21 cellular contexts compared by ENCODE assay signal in the genomic region with DNA sequence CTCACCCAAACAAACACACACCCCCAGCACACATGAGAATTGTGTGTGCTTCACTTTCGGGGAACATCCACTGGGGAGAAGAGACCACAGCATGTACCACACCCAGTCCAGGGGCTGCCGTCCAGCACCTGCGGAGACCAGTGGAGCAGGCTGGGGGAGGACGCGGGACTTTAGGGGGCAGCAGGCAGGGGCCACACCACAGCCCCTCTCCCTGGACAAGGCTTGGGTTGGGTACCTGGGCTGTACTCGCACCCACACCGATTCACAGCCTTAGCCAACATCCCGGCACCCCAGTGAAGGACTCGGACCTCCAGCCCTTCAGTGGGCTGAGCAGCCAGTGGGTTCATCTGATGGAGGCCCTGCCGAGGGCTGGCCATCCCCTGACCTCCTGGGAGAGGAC.
DNase-seq lines count a peak whose midpoint lies in the region; ATAC-seq, FAIRE-seq and TF ChIP-seq lines count a peak whose summit lies in the region.
"Had no signal": no experiment of that assay in that cellular context is flagged by ENCODE, and none has a peak within 500 bp of the region (broad histone marks: within the 10 kb centered on the region; RNA-seq: fewer than 3 reads in every experiment).

No MANE protein-coding gene starts in this region.

- DNase-seq in IMR-90 (no peak), H1 (ENCODE audit: low read depth in 1 of 2, low spot score in 2 of 2) (no peak), neuronal stem cell (ENCODE audit: low spot score) (no peak), MCF 10A (ENCODE audit: unreplicated experiment) (no peak), DMS 273 (lab: John Stamatoyannopoulos, UW; ENCODE audit: unreplicated experiment) (no peak)
- DNase-seq: BE2C; CD8-positive, alpha-beta T cell; COR-L47; DND-41; GDM1; GOT3; HCEC 1CT; KG1 had no signal

- TF ChIP-seq EP300 in H1 (IDR thresholded peaks at IDR 0.05; ENCODE audit: borderline replicate concordance in 1 of 2, low read depth in 2 of 2, low read length in 2 of 2) = no peak

- no peak overlapping the region for H3K4me3 Mint-ChIP-seq in MCF 10A (ENCODE audit: unreplicated experiment)
- H3K4me3 Mint-ChIP-seq: CD8-positive, alpha-beta T cell; IgD-negative memory B cell had no signal

- H3K4me2 ChIP-seq in IMR-90 (ENCODE audit: low read depth, low read length) = no peak overlapping the region
- no peak overlapping the region for H3K4me2 ChIP-seq in H1 (ENCODE audit: insufficient read depth in 1 of 2, low read depth in 2 of 2, low read length in 2 of 2)
- no peak overlapping the region for H3K4me2 ChIP-seq in neuronal stem cell (ENCODE audit: insufficient read depth, low read length, poor library complexity, severe bottlenecking)
- H3K4me2 ChIP-seq: A549 had no signal

- no peak overlapping the region for H4K5ac ChIP-seq in IMR-90 (ENCODE audit: low read depth, low read length)
- no peak overlapping the region for H4K5ac ChIP-seq in H1 (ENCODE audit: insufficient read length, low read depth, low read length)

- in situ Hi-C loops in IMR-90 (cut with MboI; ENCODE audit: low sequenced_read_pairs) = no loop called here

- intact Hi-C loops in IMR-90 (cut with micrococcal nuclease) (no loop called here), MCF 10A (cut with micrococcal nuclease) (no loop called here)

- H2AFZ ChIP-seq in IMR-90 (replicated peaks; ENCODE audit: low read length, poor library complexity) = peak overlapping the region; percentile 61
- no peak overlapping the region for H2AFZ ChIP-seq in H1 (ENCODE audit: low read length)
- H2AFZ ChIP-seq in neuronal stem cell (ENCODE audit: low read length) = no peak overlapping the region

- no peaks in the 10 kb centered on the region; the same call in 1 of the 2 replicates for H3K27me3 ChIP-seq in IMR-90 (ENCODE audit: control insufficient read depth, insufficient read depth, low read length)
- no peaks in the 10 kb centered on the region for H3K27me3 ChIP-seq in H1 (replicated peaks in 1 of 4; ENCODE audit: control insufficient read depth in 3 of 4, extremely low read depth in 1 of 4, insufficient read depth in 3 of 4, low read length in 3 of 4)
- H3K27me3 ChIP-seq in neuronal stem cell (ENCODE audit: control insufficient read depth in 3 of 3, insufficient read depth in 3 of 3, low read depth in 1 of 3, low read length in 3 of 3) = peaks cover 0 to 14% (median 0%) of the 10 kb centered on the region in 3 experiments

- H3K4me1 Mint-ChIP-seq in MCF 10A (ENCODE audit: insufficient read depth, unreplicated experiment) = no peaks in the 10 kb centered on the region
- H3K4me1 Mint-ChIP-seq: IgD-negative memory B cell had no signal

- TF ChIP-seq CTCF in IMR-90 (conservative IDR thresholded peaks at IDR 0.05; ENCODE audit: low read depth, low read length) (no peak), H1 (IDR thresholded peaks at IDR 0.05; ENCODE audit: control extremely low read depth in 1 of 3, insufficient read depth in 1 of 3, low read depth in 1 of 3, low read length in 3 of 3) (no peak), MCF 10A (IDR thresholded peaks at IDR 0.05; ENCODE audit: unreplicated experiment) (no peak)

- H3K27ac Mint-ChIP-seq in MCF 10A (ENCODE audit: low read depth, unreplicated experiment) = no peak overlapping the region
- H3K27ac Mint-ChIP-seq: CD8-positive, alpha-beta T cell; IgD-negative memory B cell had no signal

- peaks cover 5% of the 10 kb centered on the region; the same call in 1 of the 2 replicates for H3K23me2 ChIP-seq in H1 (ENCODE audit: low read depth, low read length)

- WGBS in IMR-90 (ENCODE audit: extremely low coverage in 2 of 2, insufficient read length in 1 of 2), 2 experiments = 57% methylated on average over 5 of the region's 10 CpGs; no CpG with 5 or more reads in 1 of the 2 experiments
- WGBS in H1 (ENCODE audit: extremely low coverage in 1 of 2, insufficient coverage in 1 of 2, insufficient read length in 1 of 2, insufficient replicate concordance in 2 of 2, low coverage in 1 of 2, low lambda C conversion rate in 2 of 2, missing lambda C conversion rate in 1 of 2), 2 experiments = 100% methylated on average over 6 of the region's 10 CpGs; no CpG with 5 or more reads in 1 of the 2 experiments
- WGBS in neuronal stem cell (ENCODE audit: extremely low coverage in 2 of 2, insufficient read length in 2 of 2, insufficient replicate concordance in 1 of 2), 2 donors = no CpG with 5 or more reads among the region's 10 CpGs

- H3K36me3 ChIP-seq in IMR-90 (ENCODE audit: control insufficient read depth, insufficient read depth, low read length) (no peaks in the 10 kb centered on the region), H1 (ENCODE audit: control insufficient read depth in 2 of 4, insufficient read depth in 4 of 4, low read length in 3 of 4) (no peaks in the 10 kb centered on the region), neuronal stem cell (replicated peaks in 1 of 2; ENCODE audit: control insufficient read depth in 2 of 2, insufficient read depth in 2 of 2, low read length in 2 of 2) (peaks cover 0 to 2% of the 10 kb centered on the region in 2 donors)
- H3K36me3 ChIP-seq: BE2C had no signal

- POLR2A ChIA-PET in IMR-90 (lab: Charles Lee; ENCODE audit: unreplicated experiment) (no interaction called here), H1 (lab: Charles Lee; ENCODE audit: partially characterized antibody) (no interaction called here), MCF 10A (lab: Yijun Ruan, JAX) (no interaction called here)

- H3K4me1 ChIP-seq in IMR-90 (ENCODE audit: control insufficient read depth, insufficient read depth, low read length) (no peaks in the 10 kb centered on the region), H1 (replicated peaks in 1 of 4; ENCODE audit: control insufficient read depth in 3 of 4, insufficient read depth in 4 of 4, low read length in 3 of 4) (peaks cover 0 to 10% (median 4%) of the 10 kb centered on the region in 4 experiments; a peak in 6 of 7 replicates), neuronal stem cell (ENCODE audit: control insufficient read depth in 2 of 2, insufficient read depth in 1 of 2, low read depth in 1 of 2, low read length in 2 of 2) (peaks cover 0 to 7% of the 10 kb centered on the region in 2 donors)
- H3K4me1 ChIP-seq: BE2C had no signal

- no peak overlapping the region for H3K4ac ChIP-seq in IMR-90 (ENCODE audit: low read depth, low read length)
- H3K4ac ChIP-seq in H1 (replicated peaks; ENCODE audit: insufficient read length, low read depth, low read length) = no peak overlapping the region
- no peak overlapping the region for H3K4ac ChIP-seq in neuronal stem cell (ENCODE audit: low read length)

- TF ChIP-seq RAD21 in IMR-90 (IDR thresholded peaks at IDR 0.05; ENCODE audit: low read length) (no peak), H1 (IDR thresholded peaks at IDR 0.05 in 1 of 2, conservative IDR thresholded peaks at IDR 0.05 in 1 of 2; ENCODE audit: low read depth in 2 of 2, low read length in 2 of 2) (no peak)

- no peaks in the 10 kb centered on the region for H3K79me1 ChIP-seq in IMR-90 (ENCODE audit: low read depth in 1 of 2, low read length in 2 of 2)
- H3K79me1 ChIP-seq in H1 (ENCODE audit: low read depth, low read length) = no peaks in the 10 kb centered on the region
- no peaks in the 10 kb centered on the region for H3K79me1 ChIP-seq in neuronal stem cell (ENCODE audit: low read depth, low read length)

- no peak overlapping the region for H3K56ac ChIP-seq in IMR-90 (ENCODE audit: extremely low read depth, insufficient read depth, low read length)
- H3K56ac ChIP-seq in H1 (replicated peaks; ENCODE audit: insufficient read length, low read depth, low read length) = no peak overlapping the region

- H2AK9ac ChIP-seq in IMR-90 (replicated peaks; ENCODE audit: low read depth, low read length, poor library complexity) = no peak overlapping the region

- peaks cover 84% of the 10 kb centered on the region for H3K27me3 Mint-ChIP-seq in MCF 10A (ENCODE audit: insufficient read depth, unreplicated experiment)

- FAIRE-seq in H1 (lab: Jason Lieb, UNC) = no peak
- FAIRE-seq: A549, D721Med, GM12892 had no signal

- H3K79me2 ChIP-seq in H1 (ENCODE audit: control insufficient read depth in 1 of 2, insufficient read depth in 2 of 2, low read length in 2 of 2) = no peaks in the 10 kb centered on the region

- ATAC-seq in IMR-90 (ENCODE audit: low read depth) = no peak
- ATAC-seq in HG02870 (IDR thresholded peaks at IDR 0.05; ENCODE audit: unreplicated experiment) = no peak
- no peak for ATAC-seq in HG03039 (IDR thresholded peaks at IDR 0.05; ENCODE audit: unreplicated experiment)
- ATAC-seq: A549; CD8-positive, alpha-beta T cell had no signal

- no peak overlapping the region for H3K23ac ChIP-seq in IMR-90 (ENCODE audit: low read depth, low read length)
- no peak overlapping the region for H3K23ac ChIP-seq in H1 (ENCODE audit: insufficient read length)
- H3K23ac ChIP-seq in neuronal stem cell (ENCODE audit: low read depth, low read length, poor library complexity) = peak overlapping the region; percentile 44

- H2BK12ac ChIP-seq in H1 (ENCODE audit: low read depth, low read length) (0 out of 2 replicates have a peak overlapping the region, but pooled peaks have one; percentile 39), neuronal stem cell (ENCODE audit: low read length) (no peak overlapping the region)

- H3K9me3 ChIP-seq in IMR-90 (ENCODE audit: control insufficient read depth, insufficient read depth, low read length) (no peaks in the 10 kb centered on the region; the same call in 1 of the 2 replicates), H1 (ENCODE audit: insufficient read depth in 2 of 2, low read depth in 1 of 2, low read length in 1 of 2) (no peaks in the 10 kb centered on the region), neuronal stem cell (replicated peaks in 1 of 2; ENCODE audit: control insufficient read depth in 2 of 2, insufficient read depth in 1 of 2, low read depth in 1 of 2, low read length in 2 of 2) (no peaks in the 10 kb centered on the region)
- H3K9me3 ChIP-seq: BE2C had no signal

- no peak overlapping the region for H2BK15ac ChIP-seq in IMR-90 (ENCODE audit: low read depth, low read length)
- no peak overlapping the region for H2BK15ac ChIP-seq in H1 (ENCODE audit: low read length)
- no peak overlapping the region for H2BK15ac ChIP-seq in neuronal stem cell (ENCODE audit: low read length)

- H3K9me1 ChIP-seq in IMR-90 (ENCODE audit: insufficient read depth, low read length) = no peaks in the 10 kb centered on the region

- H3K9ac ChIP-seq in IMR-90 (ENCODE audit: low read depth, low read length) = no peak overlapping the region
- no peak overlapping the region for H3K9ac ChIP-seq in H1 (replicated peaks in 1 of 4; ENCODE audit: extremely low read depth in 1 of 4, low read depth in 3 of 4, low read length in 3 of 4)
- no peak overlapping the region for H3K9ac ChIP-seq in neuronal stem cell (ENCODE audit: low read depth, low read length, poor library complexity)

- H3K27ac ChIP-seq in IMR-90 (ENCODE audit: insufficient read depth, low read length) = no peak overlapping the region
- no peak overlapping the region for H3K27ac ChIP-seq in H1 (ENCODE audit: low read depth, low read length)
- no peak overlapping the region for H3K27ac ChIP-seq in neuronal stem cell (replicated peaks; ENCODE audit: low read length)
- H3K27ac ChIP-seq: A549, C4-2B, HL-60 had no signal

- no peak overlapping the region for H2BK5ac ChIP-seq in IMR-90 (ENCODE audit: low read depth, low read length, poor library complexity, severe bottlenecking)
- H2BK5ac ChIP-seq in H1 (ENCODE audit: low read depth, low read length) = no peak overlapping the region
- H2BK5ac ChIP-seq in neuronal stem cell (ENCODE audit: low read length) = no peak overlapping the region

- no peaks in the 10 kb centered on the region for H4K20me1 ChIP-seq in IMR-90 (ENCODE audit: insufficient read depth, low read length)
- H4K20me1 ChIP-seq in H1 (replicated peaks in 1 of 2; ENCODE audit: control insufficient read depth in 1 of 2, insufficient read depth in 2 of 2, low read length in 2 of 2) = no peaks in the 10 kb centered on the region

- H4K91ac ChIP-seq in IMR-90 (ENCODE audit: insufficient read depth, low read depth, low read length) = no peak overlapping the region
- H4K91ac ChIP-seq in H1 (replicated peaks; ENCODE audit: insufficient read length, low read length) = no peak overlapping the region
- no peak overlapping the region for H4K91ac ChIP-seq in neuronal stem cell (ENCODE audit: low read depth, low read length, poor library complexity)

- H3K9me3 Mint-ChIP-seq in MCF 10A (ENCODE audit: unreplicated experiment) = no peaks in the 10 kb centered on the region
- H3K9me3 Mint-ChIP-seq: CD8-positive, alpha-beta T cell had no signal

- H4K8ac ChIP-seq in IMR-90 (ENCODE audit: low read depth in 2 of 2, low read length in 2 of 2) = no peak overlapping the region
- no peak overlapping the region for H4K8ac ChIP-seq in H1 (ENCODE audit: extremely low read depth, insufficient read depth, low read length)
- H4K8ac ChIP-seq in neuronal stem cell (ENCODE audit: low read depth, low read length) = no peak overlapping the region

- H2BK20ac ChIP-seq in IMR-90 (ENCODE audit: low read depth, low read length) (no peak overlapping the region), H1 (ENCODE audit: low read length) (no peak overlapping the region)

- TF ChIP-seq POLR2A in IMR-90 (IDR thresholded peaks at IDR 0.05; ENCODE audit: low read depth, low read length) = no peak
- no peak for TF ChIP-seq POLR2A in H1 (IDR thresholded peaks at IDR 0.05; ENCODE audit: control extremely low read depth in 1 of 2, low read depth in 2 of 2, low read length in 2 of 2)

- CTCF ChIA-PET in IMR-90 (lab: Yijun Ruan, JAX) = no interaction called here
- CTCF ChIA-PET in H1 (lab: Charles Lee; ENCODE audit: partially characterized antibody) = interaction anchor here (1.0 kb wide), 1 partner anchor 12 kb away, joined by 4 read pairs; no protein-coding TSS in a partner anchor
- CTCF ChIA-PET in MCF 10A (lab: Yijun Ruan, JAX) = no interaction called here

- dilution Hi-C loops in IMR-90 (cut with HindIII; ENCODE audit: low sequenced_read_pairs, unreplicated experiment) = no loop called here

- no peak overlapping the region for H3K4me3 ChIP-seq in IMR-90 (ENCODE audit: insufficient read depth, low read depth, low read length)
- H3K4me3 ChIP-seq in H1 (ENCODE audit: extremely low read depth in 1 of 4, insufficient read depth in 2 of 4, low read depth in 3 of 4, low read length in 4 of 4) = no peak overlapping the region
- H3K4me3 ChIP-seq in neuronal stem cell (ENCODE audit: low read length in 2 of 2) = no peak overlapping the region
- H3K4me3 ChIP-seq: A549 had no signal

- H3K18ac ChIP-seq in IMR-90 (ENCODE audit: low read depth, low read length) (no peak overlapping the region), H1 (ENCODE audit: extremely low read depth, low read length) (no peak overlapping the region), neuronal stem cell (ENCODE audit: low read length) (peak overlapping the region; percentile 54)

- H2BK120ac ChIP-seq in IMR-90 (ENCODE audit: low read depth, low read length) (no peak overlapping the region), H1 (replicated peaks; ENCODE audit: low read depth, low read length) (no peak overlapping the region), neuronal stem cell (ENCODE audit: low read depth, low read length) (no peak overlapping the region)

- BruUV-seq in IMR-90 (replicated peaks; lab: Mats Ljungman, UMichigan) (no TSS peak), MCF 10A (replicated peaks; lab: Mats Ljungman, UMichigan) (no TSS peak)

- H2AK5ac ChIP-seq in IMR-90 (ENCODE audit: low read depth, low read length) = no peak overlapping the region
- no peak overlapping the region for H2AK5ac ChIP-seq in H1 (ENCODE audit: low read depth, low read length)
- H2AK5ac ChIP-seq in neuronal stem cell (ENCODE audit: low read depth, low read length) = peak overlapping the region; percentile 53

- no peaks in the 10 kb centered on the region for H3K36me3 Mint-ChIP-seq in MCF 10A (ENCODE audit: insufficient read depth, unreplicated experiment)
- H3K36me3 Mint-ChIP-seq: CD8-positive, alpha-beta T cell; IgD-negative memory B cell had no signal

- H3K14ac ChIP-seq in IMR-90 (replicated peaks; ENCODE audit: low read depth, low read length) (no peak overlapping the region), H1 (ENCODE audit: insufficient read length) (no peak overlapping the region), neuronal stem cell (ENCODE audit: low read length) (no peak overlapping the region)
